Comparison of ENCODE assay signal across 19 cellular contexts in genomic region chr10:78912361-78913218, GRCh38.
A peak's percentile ranks its signal among the peaks of the same experiment; 100 is the strongest.
DNase-seq lines count a peak whose midpoint lies in the region; ATAC-seq and TF ChIP-seq lines count a peak whose summit lies in the region.
"Had no signal": no experiment of that assay in that cellular context is flagged by ENCODE, and none has a peak within 500 bp of the region (broad histone marks: within the 10 kb centered on the region; RNA-seq: fewer than 3 reads in every experiment).

No MANE protein-coding gene starts in this region.

- H3K4me1 ChIP-seq in HEK293 (ENCODE audit: control insufficient read depth, insufficient read depth, low read length) = no peaks in the 10 kb centered on the region
- H3K4me1 ChIP-seq in PC-9 (replicated peaks; ENCODE audit: insufficient read depth) = no peaks in the 10 kb centered on the region

- H3F3A ChIP-seq in PC-9 (ENCODE audit: insufficient read depth, low read depth) = no peaks in the 10 kb centered on the region

- peak overlapping the region; percentile 29 to 97 (median 76) for H3K27ac Mint-ChIP-seq in brain
- H3K27ac Mint-ChIP-seq in neural crest cell (ENCODE audit: unreplicated experiment) = peak overlapping the region; percentile 38
- H3K27ac Mint-ChIP-seq: CD14-positive monocyte, HFFc6, T-cell had no signal

- H3K36me3 Mint-ChIP-seq in brain (no peaks in the 10 kb centered on the region), neural crest cell (ENCODE audit: low read depth) (no peaks in the 10 kb centered on the region)
- H3K36me3 Mint-ChIP-seq: CD14-positive monocyte, T-cell had no signal

- H3K27ac ChIP-seq in HEK293 (ENCODE audit: extremely low read depth, low read depth, low read length) = no peak overlapping the region
- peak overlapping the region; percentile 80 for H3K27ac ChIP-seq in substantia nigra (ENCODE audit: low read depth, low read length, poor library complexity, severe bottlenecking)
- no peak overlapping the region for H3K27ac ChIP-seq in PC-9
- H3K27ac ChIP-seq: HL-60, KMS-11, SJCRH30 had no signal

- no peaks in the 10 kb centered on the region for H3K27me3 ChIP-seq in PC-9 (ENCODE audit: insufficient read depth, low read depth)

- no peak overlapping the region for H2AFZ ChIP-seq in PC-9

- CTCF ChIA-PET in HEK293 (lab: Yijun Ruan, JAX) = no interaction called here
- CTCF ChIA-PET in PC-9 (lab: Charles Lee) = no interaction called here

- H3K9me3 ChIP-seq in HEK293 (ENCODE audit: control insufficient read depth, insufficient read depth, low read depth, low read length) (no peaks in the 10 kb centered on the region), PC-9 (ENCODE audit: insufficient read depth, low read depth) (no peaks in the 10 kb centered on the region)
- H3K9me3 ChIP-seq: SJCRH30 had no signal

- H3K27me3 Mint-ChIP-seq in brain (no peaks in the 10 kb centered on the region), neural crest cell (ENCODE audit: low read depth) (peaks cover 3% of the 10 kb centered on the region)
- H3K27me3 Mint-ChIP-seq: T-cell had no signal

- no peaks in the 10 kb centered on the region for H3K9me3 Mint-ChIP-seq in brain
- no peaks in the 10 kb centered on the region for H3K9me3 Mint-ChIP-seq in neural crest cell
- H3K9me3 Mint-ChIP-seq: CD14-positive monocyte, HFFc6, T-cell had no signal

- H4K20me1 ChIP-seq in PC-9 (ENCODE audit: insufficient read depth) = no peaks in the 10 kb centered on the region

- H3K4me1 Mint-ChIP-seq in brain (peaks cover 87% of the 10 kb centered on the region), neural crest cell (peaks cover 63% of the 10 kb centered on the region)
- H3K4me1 Mint-ChIP-seq: CD14-positive monocyte, T-cell had no signal

- TF ChIP-seq CTCF in HEK293 (tag by site-specific recombination; IDR thresholded peaks at IDR 0.05) (no peak), brain (conservative IDR thresholded peaks at IDR 0.05) (no peak), neural crest cell (conservative IDR thresholded peaks at IDR 0.05) (no peak), PC-9 (conservative IDR thresholded peaks at IDR 0.05) (no peak)

- H3K4me2 ChIP-seq in PC-9 = no peak overlapping the region
- H3K4me2 ChIP-seq: KMS-11 had no signal

- POLR2A ChIA-PET in HEK293 (lab: Yijun Ruan, JAX) (no interaction called here), PC-9 (lab: Charles Lee; ENCODE audit: unreplicated experiment) (no interaction called here)

- DNase-seq in neural crest cell (ENCODE audit: low read depth, low spot score) = no peak
- DNase-seq in substantia nigra (lab: John Stamatoyannopoulos, UW) = no peak
- no peak for DNase-seq in AG08396 (ENCODE audit: low spot score)
- DNase-seq in PC-9 = no peak
- DNase-seq: EL, GF-D8, H7, HFFc6, MV-4-11, NCI-H1694, NCI-H2171, SJCRH30, T-cell had no signal

- no peaks in the 10 kb centered on the region for H3K9me2 ChIP-seq in PC-9 (ENCODE audit: insufficient read depth)

- H3K4me3 ChIP-seq in HEK293 (ENCODE audit: low read depth, low read length) = no peak overlapping the region
- no peak overlapping the region for H3K4me3 ChIP-seq in PC-9
- H3K4me3 ChIP-seq: SJCRH30 had no signal

- no peak for ATAC-seq in GM19023 (IDR thresholded peaks at IDR 0.05; ENCODE audit: unreplicated experiment)
- ATAC-seq: T-cell had no signal

- H3K4me3 Mint-ChIP-seq in brain = peak overlapping the region in 1 of 5 experiments; percentile 44
- H3K4me3 Mint-ChIP-seq in neural crest cell = no peak overlapping the region
- H3K4me3 Mint-ChIP-seq: CD14-positive monocyte, HFFc6, T-cell had no signal

- intact Hi-C loops in PC-9 (cut with micrococcal nuclease; ENCODE audit: unreplicated experiment) = no loop called here

- BruUV-seq in PC-9 (replicated peaks; lab: Mats Ljungman, UMichigan) = no TSS peak

- no peaks in the 10 kb centered on the region for H3K79me2 ChIP-seq in PC-9 (ENCODE audit: low read depth)

- H3K36me3 ChIP-seq in HEK293 (ENCODE audit: control insufficient read depth in 2 of 2, insufficient read depth in 1 of 2, low read length in 2 of 2) (no peaks in the 10 kb centered on the region), PC-9 (ENCODE audit: low read depth) (no peaks in the 10 kb centered on the region)
- H3K36me3 ChIP-seq: SJCRH30 had no signal

TF ChIP-seq in HEK293, 187 proteins besides CTCF, POLR2A, EP300 and RAD21:
- TF ChIP-seq SCRT2 (tag by site-specific recombination; IDR thresholded peaks at IDR 0.05) (peak; percentile 84), ZBTB17 (tag by site-specific recombination; IDR thresholded peaks at IDR 0.05) (no peak), HOXA7 (CRISPR knock-in tag; IDR thresholded peaks at IDR 0.05; ENCODE audit: borderline replicate concordance) (no peak), BCL11B (tag by site-specific recombination; IDR thresholded peaks at IDR 0.05; ENCODE audit: low read depth) (no peak), ZNF146 (tag by site-specific recombination; IDR thresholded peaks at IDR 0.05) (no peak), ZBTB20 (tag by site-specific recombination; IDR thresholded peaks at IDR 0.05) (no peak), SCRT1 (tag by site-specific recombination; IDR thresholded peaks at IDR 0.05; ENCODE audit: borderline replicate concordance) (peak; percentile 84)
